10 cellular contexts compared by ENCODE assay signal in genomic region chr13:113491982-113492381, GRCh38. TPM values are rescaled to one million over a fixed set of nuclear protein-coding genes. Genes with fewer than 3 reads are reported as not detected.
DNase-seq lines count a peak whose midpoint lies in the region; ATAC-seq, FAIRE-seq and TF ChIP-seq lines count a peak whose summit lies in the region.
"Had no signal": no experiment of that assay in that cellular context is flagged by ENCODE, and none has a peak within 500 bp of the region (broad histone marks: within the 10 kb centered on the region; RNA-seq: fewer than 3 reads in every experiment).

No MANE protein-coding gene starts in this region.

- H3K27ac ChIP-seq in RWPE1 (peak overlapping the region; percentile 90), pancreas (peak overlapping the region in 1 of 4 donors; percentile 86)

- H3K4me1 Mint-ChIP-seq in Caco-2 (ENCODE audit: low read depth, unreplicated experiment), result peaks cover 45% of the 10 kb centered on the region

- no TSS peak for BruUV-seq in Caco-2 (replicated peaks; lab: Mats Ljungman, UMichigan)

- peaks cover 37% of the 10 kb centered on the region for H3K4me1 ChIP-seq in Caco-2
- peaks cover 14 to 47% (median 25%) of the 10 kb centered on the region in 3 donors for H3K4me1 ChIP-seq in pancreas

- H3K27me3 ChIP-seq in Caco-2 (replicated peaks; ENCODE audit: control insufficient read depth, insufficient read depth, low read length) (no peaks in the 10 kb centered on the region), pancreas (no peaks in the 10 kb centered on the region)

- H3K4me3 Mint-ChIP-seq in Caco-2 (ENCODE audit: unreplicated experiment), result peak overlapping the region; percentile 90

- WGBS in pancreas, 2 donors, result 68 to 77% methylated on average over 9 of the region's 9 CpGs
- 72 to 89% methylated on average over 9 of the region's 9 CpGs for WGBS in lower leg skin, 2 donors

- DNase-seq in Caco-2, result no peak
- no peak for DNase-seq in RWPE1 (ENCODE audit: low spot score)
- no peak for DNase-seq in epithelial cell of proximal tubule (ENCODE audit: low read depth)
- no peak for DNase-seq in pancreas
- DNase-seq in lower leg skin (ENCODE audit: low spot score in 2 of 2), result no peak
- no peak for DNase-seq in effector CD4-positive, alpha-beta T cell
- DNase-seq: activated effector memory CD4-positive, alpha-beta T cell treated with anti-CD3 and anti-CD28 coated beads, Interleukin-2, amount 50 U/mL, for 16 hours; stimulated activated CD4-positive, alpha-beta T cell treated with anti-CD3 and anti-CD28 coated beads, Interleukin-1b, Interleukin-23, amount 100 ng/mL, for 48 hours had no signal

- intact Hi-C loops in Caco-2 (cut with micrococcal nuclease; ENCODE audit: unreplicated experiment) (loop anchor here (2.0 kb wide), 1 partner anchor 71 kb away; no protein-coding TSS in a partner anchor), pancreas (cut with DNase I) (no loop called here), lower leg skin (cut with DNase I; ENCODE audit: low total_unique reads) (no loop called here)

- CTCF ChIA-PET in Caco-2 (lab: Charles Lee) (no interaction called here), RWPE1 (lab: Yijun Ruan, JAX) (no interaction called here)

- H3K36me3 Mint-ChIP-seq in Caco-2 (ENCODE audit: insufficient read depth, unreplicated experiment), result peaks cover 38% of the 10 kb centered on the region

- TF ChIP-seq CTCF in Caco-2 (IDR thresholded peaks at IDR 0.05; ENCODE audit: insufficient read depth in 1 of 2, low read depth in 1 of 2, low read length in 1 of 2, severe bottlenecking in 1 of 2, unreplicated experiment in 1 of 2) (no peak), RWPE1 (conservative IDR thresholded peaks at IDR 0.05; ENCODE audit: low read depth) (no peak), epithelial cell of proximal tubule (conservative IDR thresholded peaks at IDR 0.05; ENCODE audit: low read depth, low read length) (no peak), pancreas (IDR thresholded peaks at IDR 0.05) (no peak), lower leg skin (IDR thresholded peaks at IDR 0.05) (no peak)

- no peak for FAIRE-seq in pancreas (lab: Jason Lieb, UNC)

- peak overlapping the region; percentile 72 for H3K27ac Mint-ChIP-seq in Caco-2 (ENCODE audit: unreplicated experiment)

- H3K36me3 ChIP-seq in Caco-2 (ENCODE audit: control insufficient read depth, insufficient read depth, low read length), result peaks cover 8% of the 10 kb centered on the region
- H3K36me3 ChIP-seq in pancreas, result peaks cover 0 to 9% (median 0%) of the 10 kb centered on the region in 3 donors

- no peaks in the 10 kb centered on the region for H3K9me3 Mint-ChIP-seq in Caco-2 (ENCODE audit: unreplicated experiment)

- TF ChIP-seq POLR2A in lower leg skin (IDR thresholded peaks at IDR 0.05), result no peak

- H3K9me3 ChIP-seq in Caco-2 (no peaks in the 10 kb centered on the region), pancreas (no peaks in the 10 kb centered on the region)

- no peaks in the 10 kb centered on the region for H3K27me3 Mint-ChIP-seq in Caco-2 (ENCODE audit: insufficient read depth, unreplicated experiment)

- no peak for ATAC-seq in pancreas
- ATAC-seq in GM21528 (IDR thresholded peaks at IDR 0.05; ENCODE audit: low FRiP score, unreplicated experiment), result no peak
- ATAC-seq in HG03378 (IDR thresholded peaks at IDR 0.05; ENCODE audit: unreplicated experiment), result no peak

- POLR2A ChIA-PET in Caco-2 (lab: Charles Lee) (no interaction called here), RWPE1 (lab: Yijun Ruan, JAX; ENCODE audit: low non-redundant PET) (no interaction called here)

- H3K4me3 ChIP-seq in Caco-2 (ENCODE audit: low read depth, low read length), result peak overlapping the region; percentile 73
- peak overlapping the region; percentile 83 for H3K4me3 ChIP-seq in epithelial cell of proximal tubule (ENCODE audit: low read depth, low read length)
- peak overlapping the region; percentile 78 to 92 (median 84) for H3K4me3 ChIP-seq in pancreas
- no peak overlapping the region for H3K4me3 ChIP-seq in lower leg skin (ENCODE audit: low read depth, poor library complexity, severe bottlenecking)

RNA-seq across cellular contexts. Expression of gene DCUN1D2, which starts 1.5 kb away (rescaled TPM):
- total RNA-seq in Caco-2 (2022) (59.4 and 59.9 TPM in 2 replicates), epithelial cell of proximal tubule (8.1 and 8.7 TPM in 2 replicates), pancreas (10 to 100 TPM in 1 of 6 donors, 1 to 10 TPM in 5; 4.8 to 11.2 (median 7.3) TPM), lower leg skin (10 to 100 TPM; 12.0 to 35.2 (median 18.9) TPM)
- polyA plus RNA-seq in pancreas, result 10 to 100 TPM; 10.5 to 18.3 TPM

RNA-seq across cellular contexts. Expression of gene ADPRHL1, which starts 38.7 kb away (rescaled TPM):
- total RNA-seq in Caco-2 (2022) (4.9 and 5.8 TPM in 2 replicates), epithelial cell of proximal tubule (2.2 and 3.3 TPM in 2 replicates), pancreas (1 to 10 TPM; 2.2 to 6.0 (median 3.7) TPM), lower leg skin (1 to 10 TPM; 1.9 to 9.4 (median 6.5) TPM)
- polyA plus RNA-seq in pancreas, result 1 to 10 TPM; 1.2 to 2.3 TPM
